In genomic region chrX:13376857-13377441, GRCh38 we compare ENCODE assay signal across 9 cellular contexts. TPM values are rescaled to one million over a fixed set of nuclear protein-coding genes. Genes with fewer than 3 reads are reported as not detected.
DNase-seq lines count a peak whose midpoint lies in the region; ATAC-seq and TF ChIP-seq lines count a peak whose summit lies in the region.
"Had no signal": no experiment of that assay in that cellular context is flagged by ENCODE, and none has a peak within 500 bp of the region (broad histone marks: within the 10 kb centered on the region; RNA-seq: fewer than 3 reads in every experiment).

No MANE protein-coding gene starts in this region.

- no peak for TF ChIP-seq CTCF in heart right ventricle (IDR thresholded peaks at IDR 0.05)

- H3K9me3 ChIP-seq in heart right ventricle, result no peaks in the 10 kb centered on the region

- H3K36me3 ChIP-seq in heart right ventricle, result no peaks in the 10 kb centered on the region

- intact Hi-C loops in heart right ventricle (cut with DNase I), result loop anchor here in 1 of 10 donors (5.0 kb wide), 1 partner anchor 45 kb away; no protein-coding TSS in a partner anchor

- H3K27me3 ChIP-seq in heart right ventricle, result peaks cover 0 to 26% (median 0%) of the 10 kb centered on the region in 7 donors

- WGBS in heart right ventricle, 2 donors, result 35 to 37% methylated on average over 8 of the region's 8 CpGs

- DNase-seq in A172 (ENCODE audit: low spot score), result peak; percentile 91
- peak; percentile 75 for DNase-seq in GOT3 (lab: John Stamatoyannopoulos, UW)
- DNase-seq in SHP77 treated with DMSO at 0.1 percent for 48 hours (lab: John Stamatoyannopoulos, UW), result peak; percentile 15
- peak in 1 of 2 donors; percentile 28 for DNase-seq in heart right ventricle
- no peak for DNase-seq in central memory CD4-positive, alpha-beta T cell
- DNase-seq in HUDEP-2 (lab: John Stamatoyannopoulos, UW; ENCODE audit: unreplicated experiment in 76 of 76), result no peak

- ATAC-seq in heart right ventricle, result peak in 7 of 8 donors; percentile 39 to 83 (median 63)
- no peak for ATAC-seq in GM18511 (IDR thresholded peaks at IDR 0.05; ENCODE audit: unreplicated experiment)
- ATAC-seq in GM21723 (IDR thresholded peaks at IDR 0.05; ENCODE audit: unreplicated experiment), result no peak

- H3K4me3 ChIP-seq in heart right ventricle, result no peak overlapping the region

- H3K27ac ChIP-seq in heart right ventricle, result peak overlapping the region in 6 of 10 donors; percentile 35 to 68 (median 58)

- H3K4me1 ChIP-seq in heart right ventricle, result peaks cover 0 to 15% (median 0%) of the 10 kb centered on the region in 9 donors

RNA-seq across cellular contexts. Expression of gene ATXN3L, which starts 57.1 kb away (rescaled TPM):
- total RNA-seq in A172 (2014; rRNA removed; shearing (Covaris generic)), result not detected in 2 replicates
- total RNA-seq in heart right ventricle, result not detected
- not detected for polyA plus RNA-seq in heart right ventricle
- polyA plus RNA-seq: neural cell had no signal

Comparison
In these comparisons a context has a peak if more than half of its experiments do, and no peak if none do; other contexts are left out.
1. DNase-seq: peak in A172 (single experiment), GOT3 (single experiment) and SHP77 treated with DMSO at 0.1 percent for 48 hours (single experiment); none in central memory CD4-positive, alpha-beta T cell (single experiment) and HUDEP-2 (0 of 76).
2. ATAC-seq: peak in heart right ventricle (7 of 8); none in GM18511 (single experiment) and GM21723 (single experiment).